Comparison of ENCODE assay signal across 8 cellular contexts in the genomic region with DNA sequence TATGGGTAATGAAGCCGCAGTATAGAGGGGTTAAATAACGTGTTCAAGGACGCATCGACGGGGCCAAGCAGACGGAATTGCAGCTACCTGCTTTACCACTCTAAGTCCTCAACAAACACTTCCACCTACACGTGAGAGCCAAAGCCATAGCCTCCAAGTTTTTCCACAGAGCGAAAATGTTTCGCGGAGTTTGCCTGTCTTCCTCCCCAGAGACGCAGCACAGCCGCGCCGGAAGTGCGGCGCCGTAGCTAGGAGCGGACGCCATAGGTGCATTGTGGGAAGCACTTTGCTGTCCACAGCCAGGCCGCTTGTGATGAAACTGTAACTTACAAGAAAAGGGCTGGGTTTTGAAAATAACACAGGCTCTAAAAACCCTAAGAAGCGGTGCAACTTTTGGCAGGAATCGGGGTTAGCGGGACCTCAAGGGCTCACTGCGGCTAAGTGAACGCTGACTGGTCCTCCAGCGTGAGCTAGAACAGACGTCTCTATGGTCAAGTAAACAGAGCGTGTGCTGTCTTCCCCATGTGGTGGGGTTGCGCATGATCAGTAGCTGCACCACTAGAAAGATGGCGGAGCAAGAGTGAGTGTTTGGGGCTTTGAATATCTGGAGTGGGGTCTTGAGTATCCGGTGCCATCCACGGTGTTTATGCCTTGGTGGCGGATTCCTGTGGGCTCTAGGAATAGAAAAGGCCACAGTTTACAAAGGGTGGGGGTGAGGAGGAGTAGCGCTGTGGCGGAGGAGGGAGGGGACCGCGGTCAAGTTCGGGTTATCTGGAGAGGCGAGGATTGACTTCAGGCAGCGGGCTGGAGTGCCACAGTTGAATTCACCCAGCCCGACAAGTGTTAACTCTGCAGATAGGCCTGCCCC. TPM values are rescaled to one million over a fixed set of nuclear protein-coding genes. Genes with fewer than 3 reads are reported as not detected.
DNase-seq lines count a peak whose midpoint lies in the region; ATAC-seq and TF ChIP-seq lines count a peak whose summit lies in the region.

Gene RPL7L1 (plus strand): TSS at position 245 of the 868 bp plus-strand sequence. CDS start 295 bp downstream, at position 540.

- H3K4me3 Mint-ChIP-seq in CD4-positive, alpha-beta memory T cell = peak within 1 kb of the TSS; percentile 94 to 99 (median 96)
- H3K4me3 Mint-ChIP-seq in activated CD4-positive, alpha-beta memory T cell treated with anti-CD3 and anti-CD28 coated beads, Interleukin-2, amount 10 ng/mL, durations not matched to agents 7 days and 5 days = peak within 1 kb of the TSS; percentile 94

- peak; percentile 86 for ATAC-seq in GM19452 (IDR thresholded peaks at IDR 0.05; ENCODE audit: unreplicated experiment)
- ATAC-seq in HG03575 (IDR thresholded peaks at IDR 0.05; ENCODE audit: extremely low read depth, insufficient number of reproducible peaks, low FRiP score, unreplicated experiment) = peak; percentile 41
- peak; percentile 97 to 99 for ATAC-seq in lower lobe of right lung

- H3K27me3 ChIP-seq in CD4-positive, alpha-beta memory T cell (ENCODE audit: insufficient read depth, low read length) = no peaks in the 10 kb centered on the region
- no peaks in the 10 kb centered on the region for H3K27me3 ChIP-seq in lower lobe of right lung (ENCODE audit: low read depth)

- H3K27ac Mint-ChIP-seq in CD4-positive, alpha-beta memory T cell = peak within 1 kb of the TSS; percentile 97 to 100 (median 99)
- H3K27ac Mint-ChIP-seq in activated CD4-positive, alpha-beta memory T cell treated with anti-CD3 and anti-CD28 coated beads, Interleukin-2, amount 10 ng/mL, durations not matched to agents 7 days and 5 days = peak within 1 kb of the TSS; percentile 92

- POLR2A ChIA-PET in CD4-positive, alpha-beta memory T cell (lab: Charles Lee; ENCODE audit: partially characterized antibody) = interaction anchor here (0.8 to 6.6 kb wide), 35 partner anchors 11 to 1093 kb away, joined by 3 to 101 read pairs (median 4); partner anchors contain the start of genes BICRAL, CNPY3, KLC4 and KLHDC3
- POLR2A ChIA-PET in activated CD4-positive, alpha-beta memory T cell treated with anti-CD3 and anti-CD28 coated beads, Interleukin-2, amount 10 ng/mL, durations not matched to agents 7 days and 5 days (lab: Charles Lee) = interaction anchor here (0.6 to 7.4 kb wide), 29 partner anchors 9 to 1092 kb away, joined by 3 to 96 read pairs (median 5); partner anchors contain the start of genes BICRAL, CNPY3, CUL7 and PEX6

- no peaks in the 10 kb centered on the region for H3K9me3 Mint-ChIP-seq in CD4-positive, alpha-beta memory T cell
- H3K9me3 Mint-ChIP-seq in activated CD4-positive, alpha-beta memory T cell treated with anti-CD3 and anti-CD28 coated beads, Interleukin-2, amount 10 ng/mL, durations not matched to agents 7 days and 5 days = no peaks in the 10 kb centered on the region

- H3K9me3 ChIP-seq in CD4-positive, alpha-beta memory T cell (ENCODE audit: control insufficient read depth in 1 of 2, low read length in 2 of 2) = no peaks in the 10 kb centered on the region
- H3K9me3 ChIP-seq in lower lobe of right lung = no peaks in the 10 kb centered on the region

- no peak for TF ChIP-seq CTCF in lower lobe of right lung (IDR thresholded peaks at IDR 0.05)

- H3K27ac ChIP-seq in CD4-positive, alpha-beta memory T cell (ENCODE audit: low read depth, low read length) = peak within 1 kb of the TSS; percentile 93
- H3K27ac ChIP-seq in lower lobe of right lung = peak within 1 kb of the TSS; percentile 88

- peaks cover 23% of the 10 kb centered on the region for H3K4me1 ChIP-seq in CD4-positive, alpha-beta memory T cell (ENCODE audit: insufficient read depth, low read length)
- peaks cover 20% of the 10 kb centered on the region for H3K4me1 ChIP-seq in lower lobe of right lung

- H3K4me3 ChIP-seq in CD4-positive, alpha-beta memory T cell (ENCODE audit: low read length in 2 of 2) = peak within 1 kb of the TSS; percentile 77 to 84
- H3K4me3 ChIP-seq in lower lobe of right lung = peak within 1 kb of the TSS; percentile 75

- H3K36me3 ChIP-seq in CD4-positive, alpha-beta memory T cell (ENCODE audit: insufficient read depth, low read length) = peaks cover 19% of the 10 kb centered on the region
- H3K36me3 ChIP-seq in lower lobe of right lung = peaks cover 36% of the 10 kb centered on the region

- H3K4me1 Mint-ChIP-seq in CD4-positive, alpha-beta memory T cell = peaks cover 7 to 39% (median 25%) of the 10 kb centered on the region in 4 donors
- H3K4me1 Mint-ChIP-seq in activated CD4-positive, alpha-beta memory T cell treated with anti-CD3 and anti-CD28 coated beads, Interleukin-2, amount 10 ng/mL, durations not matched to agents 7 days and 5 days = peaks cover 31% of the 10 kb centered on the region

- DNase-seq in CD4-positive, alpha-beta memory T cell = peak; percentile 88 to 93 (median 91)
- peak; percentile 96 for DNase-seq in NCI-H82 (lab: John Stamatoyannopoulos, UW)
- peak; percentile 86 for DNase-seq in activated CD4-positive, alpha-beta memory T cell treated with anti-CD3 and anti-CD28 coated beads, Interleukin-2, amount 10 ng/mL, durations not matched to agents 7 days and 5 days
- DNase-seq in ecto neural progenitor cell (ENCODE audit: low spot score) = peak; percentile 88
- peak; percentile 85 for DNase-seq in lower lobe of right lung
- DNase-seq in stimulated activated CD4-positive, alpha-beta T cell treated with anti-CD3 and anti-CD28 coated beads, TNF-alpha, amount 100 ng/mL, for 24 hours (ENCODE audit: low read depth in 3 of 3) = peak; percentile 67 to 75 (median 73)

- H3K36me3 Mint-ChIP-seq in CD4-positive, alpha-beta memory T cell = peaks cover 18 to 35% of the 10 kb centered on the region in 2 donors
- peaks cover 27% of the 10 kb centered on the region for H3K36me3 Mint-ChIP-seq in activated CD4-positive, alpha-beta memory T cell treated with anti-CD3 and anti-CD28 coated beads, Interleukin-2, amount 10 ng/mL, durations not matched to agents 7 days and 5 days (ENCODE audit: low read depth)

- H3K27me3 Mint-ChIP-seq in CD4-positive, alpha-beta memory T cell = no peaks in the 10 kb centered on the region
- H3K27me3 Mint-ChIP-seq in activated CD4-positive, alpha-beta memory T cell treated with anti-CD3 and anti-CD28 coated beads, Interleukin-2, amount 10 ng/mL, durations not matched to agents 7 days and 5 days = no peaks in the 10 kb centered on the region

- CTCF ChIA-PET in CD4-positive, alpha-beta memory T cell (lab: Charles Lee; ENCODE audit: partially characterized antibody) = interaction anchor here (1.0 to 5.7 kb wide), 10 partner anchors 11 to 332 kb away, joined by 3 to 111 read pairs (median 4); partner anchors contain the start of gene UBR2
- CTCF ChIA-PET in activated CD4-positive, alpha-beta memory T cell treated with anti-CD3 and anti-CD28 coated beads, Interleukin-2, amount 10 ng/mL, durations not matched to agents 7 days and 5 days (lab: Charles Lee) = interaction anchor here (0.6 to 4.2 kb wide), 16 partner anchors 8 to 1093 kb away, joined by 3 to 21 read pairs (median 3); partner anchors contain the start of genes TBCC and TOMM6

- intact Hi-C loops in CD4-positive, alpha-beta memory T cell (cut with micrococcal nuclease) = loop anchor here (1.0 to 2.0 kb wide), 8 partner anchors 11 to 662 kb away; partner anchors contain the start of genes CNPY3, MRPS10 and TBCC
- intact Hi-C loops in lower lobe of right lung (cut with DNase I) = no loop called here

RNA-seq across cellular contexts. Expression of gene RPL7L1, which starts in this region (rescaled TPM):
- 10 to 100 TPM; 89.2 to 89.8 TPM for total RNA-seq in CD4-positive, alpha-beta memory T cell
- polyA plus RNA-seq in CD4-positive, alpha-beta memory T cell = 10 to 100 TPM; 39.6 to 82.2 TPM
- total RNA-seq in activated CD4-positive, alpha-beta memory T cell treated with anti-CD3 and anti-CD28 coated beads, Interleukin-2, amount 10 ng/mL, durations not matched to agents 7 days and 5 days = 10 to 100 TPM; 71.4 to 74.2 TPM
- total RNA-seq in lower lobe of right lung = 64.5 TPM

Comparison
In these comparisons a context has a peak if more than half of its experiments do, and no peak if none do; other contexts are left out.
1. Peak in every context shown above with its lines: DNase-seq, ATAC-seq, H3K4me3 ChIP-seq and H3K27ac ChIP-seq.
2. ATAC-seq: peak in every context shown above with its lines; median percentile 98 in lower lobe of right lung; 86 in GM19452; 41 in HG03575.